Comparison of ENCODE assay signal across 8 cellular contexts in genomic region chr14:23953464-23954278, GRCh38. TPM values are rescaled to one million over a fixed set of nuclear protein-coding genes. Genes with fewer than 3 reads are reported as not detected.
A peak's percentile ranks its signal among the peaks of the same experiment; 100 is the strongest.
DNase-seq lines count a peak whose midpoint lies in the region; ATAC-seq and TF ChIP-seq lines count a peak whose summit lies in the region.

DHRS4 (plus strand) TSS chr14:23953770; CDS start chr14:23953789, 19 bp downstream.

- intact Hi-C loops in esophagus squamous epithelium (cut with DNase I), result no loop called here

- peaks cover 27 to 31% (median 29%) of the 10 kb centered on the region in 3 donors for H3K4me1 Mint-ChIP-seq in naive B cell
- peaks cover 31% of the 10 kb centered on the region for H3K4me1 Mint-ChIP-seq in stimulated activated memory B cell treated with anti-CD40 and anti-IgM and Interleukin-4, amounts not matched to agents 10 μg/mL and 1 μg/mL and 100 μg/mL, for 72 hours

- peak within 1 kb of the TSS; percentile 69 for H2AFZ ChIP-seq in KMS-11 (ENCODE audit: low read depth)

- no peaks in the 10 kb centered on the region for H3K36me3 Mint-ChIP-seq in naive B cell
- H3K36me3 Mint-ChIP-seq in stimulated activated memory B cell treated with anti-CD40 and anti-IgM and Interleukin-4, amounts not matched to agents 10 μg/mL and 1 μg/mL and 100 μg/mL, for 72 hours, result peaks cover 21% of the 10 kb centered on the region

- H3K4me3 ChIP-seq in KMS-11 (IDR thresholded peaks at IDR 0.05; ENCODE audit: insufficient read depth, low read depth, low read length) (no peak within 1 kb of the TSS), Peyer's patch (peak within 1 kb of the TSS; percentile 71 to 93 (median 84)), esophagus squamous epithelium (peak within 1 kb of the TSS; percentile 64 to 86 (median 84))

- peak within 1 kb of the TSS; percentile 92 to 100 (median 96) for H3K4me3 Mint-ChIP-seq in naive B cell
- H3K4me3 Mint-ChIP-seq in stimulated activated memory B cell treated with anti-CD40 and anti-IgM and Interleukin-4, amounts not matched to agents 10 μg/mL and 1 μg/mL and 100 μg/mL, for 72 hours, result peak within 1 kb of the TSS; percentile 91

- H3K36me3 ChIP-seq in KMS-11 (ENCODE audit: insufficient read depth), result no peaks in the 10 kb centered on the region
- peaks cover 0 to 17% (median 0%) of the 10 kb centered on the region in 3 donors for H3K36me3 ChIP-seq in Peyer's patch
- H3K36me3 ChIP-seq in esophagus squamous epithelium, result peaks cover 0 to 23% (median 0%) of the 10 kb centered on the region in 3 donors

- TF ChIP-seq CTCF in KMS-11 (conservative IDR thresholded peaks at IDR 0.05; ENCODE audit: low read depth, low read length) (peak; percentile 92), Peyer's patch (IDR thresholded peaks at IDR 0.05) (peak; percentile 75 to 94 (median 84)), esophagus squamous epithelium (IDR thresholded peaks at IDR 0.05) (peak; percentile 76 to 90 (median 81))

- ATAC-seq in GM21723 (IDR thresholded peaks at IDR 0.05; ENCODE audit: unreplicated experiment) (peak; percentile 93), naive B cell (ENCODE audit: low read depth in 2 of 2) (peak; percentile 89 to 92)
- peak; percentile 99 for ATAC-seq in stimulated activated memory B cell treated with anti-CD40 and anti-IgM and Interleukin-4, amounts not matched to agents 10 μg/mL and 1 μg/mL and 100 μg/mL, for 72 hours

- H3K27ac Mint-ChIP-seq in naive B cell, result peak within 1 kb of the TSS; percentile 78 to 98 (median 94)
- H3K27ac Mint-ChIP-seq in stimulated activated memory B cell treated with anti-CD40 and anti-IgM and Interleukin-4, amounts not matched to agents 10 μg/mL and 1 μg/mL and 100 μg/mL, for 72 hours, result peak within 1 kb of the TSS; percentile 79

- peaks cover 0 to 5% (median 0%) of the 10 kb centered on the region in 7 donors for H3K9me3 Mint-ChIP-seq in naive B cell
- H3K9me3 Mint-ChIP-seq in stimulated activated memory B cell treated with anti-CD40 and anti-IgM and Interleukin-4, amounts not matched to agents 10 μg/mL and 1 μg/mL and 100 μg/mL, for 72 hours, result no peaks in the 10 kb centered on the region

- TF ChIP-seq POLR2A in Peyer's patch (IDR thresholded peaks at IDR 0.05), result peak; percentile 39 to 63
- TF ChIP-seq POLR2A in esophagus squamous epithelium (IDR thresholded peaks at IDR 0.05), result peak in 2 of 4 donors; percentile 18 to 51

- H3K27me3 ChIP-seq in KMS-11 (ENCODE audit: insufficient read depth, low read depth), result no peaks in the 10 kb centered on the region
- H3K27me3 ChIP-seq in Peyer's patch, result no peaks in the 10 kb centered on the region
- H3K27me3 ChIP-seq in esophagus squamous epithelium, result no peaks in the 10 kb centered on the region

- H3K79me2 ChIP-seq in KMS-11 (ENCODE audit: insufficient read depth, low read depth), result no peaks in the 10 kb centered on the region

- H3K4me1 ChIP-seq in KMS-11 (ENCODE audit: low read depth, poor library complexity, severe bottlenecking) (no peaks in the 10 kb centered on the region), Peyer's patch (peaks cover 0 to 9% (median 4%) of the 10 kb centered on the region in 4 donors), esophagus squamous epithelium (peaks cover 22 to 37% (median 23%) of the 10 kb centered on the region in 3 donors)

- H3K27ac ChIP-seq in KMS-11, result peak within 1 kb of the TSS; percentile 45
- H3K27ac ChIP-seq in Peyer's patch, result peak within 1 kb of the TSS; percentile 74 to 93 (median 90)
- peak within 1 kb of the TSS; percentile 85 to 93 (median 92) for H3K27ac ChIP-seq in esophagus squamous epithelium

- 0% methylated on average over 9 to 15 of the region's 44 CpGs for WGBS in esophagus squamous epithelium, 2 donors

- H3K9ac ChIP-seq in KMS-11, result peak within 1 kb of the TSS; percentile 62; the same call in 1 of the 2 replicates

- H3K9me3 ChIP-seq in Peyer's patch, result no peaks in the 10 kb centered on the region
- no peaks in the 10 kb centered on the region for H3K9me3 ChIP-seq in esophagus squamous epithelium

- H4K20me1 ChIP-seq in KMS-11 (ENCODE audit: insufficient read depth), result no peaks in the 10 kb centered on the region

- H3K4me2 ChIP-seq in KMS-11, result peak within 1 kb of the TSS; percentile 66

- no peaks in the 10 kb centered on the region for H3K27me3 Mint-ChIP-seq in naive B cell
- H3K27me3 Mint-ChIP-seq in stimulated activated memory B cell treated with anti-CD40 and anti-IgM and Interleukin-4, amounts not matched to agents 10 μg/mL and 1 μg/mL and 100 μg/mL, for 72 hours, result no peaks in the 10 kb centered on the region

- peak; percentile 92 for DNase-seq in DMS79 treated with DMSO at 0.1 percent for 48 hours (lab: John Stamatoyannopoulos, UW)
- peak; percentile 81 to 92 (median 88) for DNase-seq in Peyer's patch
- DNase-seq in activated T-cell treated with anti-CD3 and anti-CD28 coated beads, Interleukin-2, amount 50 U/mL, for 48 hours, result peak; percentile 84 to 86
- no peak for DNase-seq in esophagus squamous epithelium (lab: John Stamatoyannopoulos, UW)
- peak; percentile 62 for DNase-seq in naive B cell

RNA-seq across cellular contexts. Expression of gene DHRS4, which starts in this region (rescaled TPM):
- total RNA-seq in Peyer's patch (10 to 100 TPM; 52.8 to 77.9 (median 62.4) TPM), esophagus squamous epithelium (10 to 100 TPM; 27.5 to 46.0 (median 38.0) TPM)
- polyA plus RNA-seq in naive B cell (ENCODE audit: low read depth in 6 of 6), result 10 to 100 TPM; 13.3 to 27.0 (median 21.8) TPM
